20 cellular contexts compared by ENCODE assay signal in the genomic region with DNA sequence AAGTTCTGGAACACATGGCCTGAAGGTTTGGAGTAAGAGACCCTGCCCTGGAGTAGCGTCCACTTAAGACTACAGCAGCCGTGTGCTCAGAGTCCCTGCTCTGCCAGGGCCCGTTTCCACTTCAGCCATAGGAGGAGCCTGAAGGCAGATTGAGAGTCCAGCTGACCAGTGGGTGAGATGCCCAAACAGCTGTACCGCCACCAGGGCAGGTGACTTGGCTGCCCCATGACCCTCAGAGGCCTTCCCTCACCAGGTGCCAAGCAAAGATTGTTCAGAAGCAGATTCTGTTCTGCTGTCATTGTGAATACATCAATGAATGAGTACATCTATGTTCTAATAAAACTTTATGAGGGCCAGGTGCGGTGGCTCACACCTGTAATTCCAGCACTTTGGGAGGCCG.
DNase-seq lines count a peak whose midpoint lies in the region; ATAC-seq and TF ChIP-seq lines count a peak whose summit lies in the region.
"Had no signal": no experiment of that assay in that cellular context is flagged by ENCODE, and none has a peak within 500 bp of the region (broad histone marks: within the 10 kb centered on the region; RNA-seq: fewer than 3 reads in every experiment).

No MANE protein-coding gene starts in this region.

- in situ Hi-C loops in mammary epithelial cell (cut with MboI; ENCODE audit: low sequenced_read_pairs in 2 of 2), result no loop called here

- POLR2A ChIA-PET in MCF 10A (lab: Yijun Ruan, JAX), result interaction anchor here (3.5 kb wide), 1 partner anchor 11 kb away, joined by 16 read pairs; no protein-coding TSS in a partner anchor

- no peak for DNase-seq in MCF 10A (ENCODE audit: unreplicated experiment)
- DNase-seq in mammary epithelial cell, result no peak
- no peak for DNase-seq in hepatocyte (ENCODE audit: low spot score)
- no peak for DNase-seq in uterus
- DNase-seq in dorsolateral prefrontal cortex, result no peak
- no peak for DNase-seq in stimulated activated naive CD8-positive, alpha-beta T cell treated with anti-CD3 and anti-CD28 coated beads, Interleukin-15, Interleukin-2, amounts not matched to agents 100 U/mL and 50 U/mL, for 24 hours
- DNase-seq in activated naive CD4-positive, alpha-beta T cell treated with anti-CD3 and anti-CD28 coated beads, Interleukin-2, amount 50 U/mL, for 16 hours, result no peak
- DNase-seq: 8988T; activated CD4-positive, alpha-beta memory T cell treated with anti-CD3 and anti-CD28 coated beads for 36 hours; activated naive CD4-positive, alpha-beta T cell treated with anti-CD3 and anti-CD28 coated beads for 36 hours; activated T-cell treated with anti-CD3 and anti-CD28 coated beads, Interleukin-2, amount 50 U/mL, for 1 hour; cortex of kidney; MV-4-11; NCI-H187; stimulated activated naive CD4-positive, alpha-beta T cell treated with Interleukin-2 at 50 U/mL for 16 hours; T-helper 1 cell had no signal

- H4K20me1 ChIP-seq in mammary epithelial cell (ENCODE audit: insufficient read depth, low read length) (no peaks in the 10 kb centered on the region), hepatocyte (ENCODE audit: insufficient read depth, poor library complexity, severe bottlenecking) (peaks cover 4% of the 10 kb centered on the region)

- H3K4me1 Mint-ChIP-seq in MCF 10A (ENCODE audit: insufficient read depth, unreplicated experiment), result peaks cover 48% of the 10 kb centered on the region

- H3K4me2 ChIP-seq in mammary epithelial cell (ENCODE audit: insufficient read depth, low read depth, low read length) (no peak overlapping the region), hepatocyte (no peak overlapping the region)

- H3K27me3 Mint-ChIP-seq in MCF 10A (ENCODE audit: insufficient read depth, unreplicated experiment), result no peaks in the 10 kb centered on the region
- H3K27me3 Mint-ChIP-seq: IgD-negative memory B cell had no signal

- no peak for ATAC-seq in stimulated activated naive CD8-positive, alpha-beta T cell treated with anti-CD3 and anti-CD28 coated beads, Interleukin-15, Interleukin-2, amounts not matched to agents 100 U/mL and 50 U/mL, for 24 hours

- no peaks in the 10 kb centered on the region for H3K36me3 ChIP-seq in mammary epithelial cell (ENCODE audit: insufficient read depth, low read length)
- H3K36me3 ChIP-seq in hepatocyte (replicated peaks; ENCODE audit: insufficient read depth, low read depth), result no peaks in the 10 kb centered on the region
- no peaks in the 10 kb centered on the region for H3K36me3 ChIP-seq in rectal smooth muscle tissue (ENCODE audit: control insufficient read depth, insufficient read depth, low read length)
- no peaks in the 10 kb centered on the region for H3K36me3 ChIP-seq in uterus

- H3K79me2 ChIP-seq in mammary epithelial cell (ENCODE audit: insufficient read depth, low read length) (no peaks in the 10 kb centered on the region), hepatocyte (peaks cover 82% of the 10 kb centered on the region)

- dilution Hi-C loops in mammary epithelial cell (cut with HindIII; ENCODE audit: low sequenced_read_pairs), result no loop called here

- no peak overlapping the region for H3K9ac ChIP-seq in mammary epithelial cell (ENCODE audit: insufficient read depth, low read length)
- H3K9ac ChIP-seq in rectal smooth muscle tissue (ENCODE audit: low read length), result no peak overlapping the region
- H3K9ac ChIP-seq: BLaER1 treated with 17β-estradiol and CSF1 and Interleukin-3, amounts not matched to agents 10 nM and 100 nM had no signal

- H3K9me3 ChIP-seq in mammary epithelial cell (replicated peaks; ENCODE audit: insufficient read depth, low read length), result no peaks in the 10 kb centered on the region
- H3K9me3 ChIP-seq in hepatocyte (ENCODE audit: low read depth), result no peaks in the 10 kb centered on the region
- H3K9me3 ChIP-seq in uterus, result no peaks in the 10 kb centered on the region
- H3K9me3 ChIP-seq: BLaER1 treated with 17β-estradiol and CSF1 and Interleukin-3, amounts not matched to agents 10 nM and 100 nM had no signal

- WGBS in mammary epithelial cell (ENCODE audit: low coverage, missing lambda C conversion rate), result 94% methylated on average over 6 of the region's 6 CpGs
- WGBS in hepatocyte (ENCODE audit: low lambda C conversion rate, missing lambda C conversion rate), result 92% methylated on average over 6 of the region's 6 CpGs

- no peaks in the 10 kb centered on the region for H3K27me3 ChIP-seq in mammary epithelial cell (ENCODE audit: insufficient read depth, low read length)
- H3K27me3 ChIP-seq in hepatocyte, result no peaks in the 10 kb centered on the region
- H3K27me3 ChIP-seq in rectal smooth muscle tissue (ENCODE audit: control insufficient read depth, insufficient read depth, low read length), result no peaks in the 10 kb centered on the region
- H3K27me3 ChIP-seq in uterus, result no peaks in the 10 kb centered on the region
- H3K27me3 ChIP-seq in dorsolateral prefrontal cortex, result no peaks in the 10 kb centered on the region
- H3K27me3 ChIP-seq: BLaER1 treated with 17β-estradiol and CSF1 and Interleukin-3, amounts not matched to agents 10 nM and 100 nM had no signal

- H3K27ac Mint-ChIP-seq in MCF 10A (ENCODE audit: low read depth, unreplicated experiment), result peak overlapping the region; percentile 92
- H3K27ac Mint-ChIP-seq: activated CD4-positive, alpha-beta memory T cell treated with anti-CD3 and anti-CD28 coated beads for 36 hours; activated naive CD4-positive, alpha-beta T cell treated with anti-CD3 and anti-CD28 coated beads for 36 hours; IgD-negative memory B cell had no signal

- H3K27ac ChIP-seq in mammary epithelial cell (ENCODE audit: insufficient read depth, low read depth, low read length) (no peak overlapping the region), hepatocyte (peak overlapping the region; percentile 69), rectal smooth muscle tissue (ENCODE audit: low read depth, low read length) (peak overlapping the region; percentile 64), uterus (peak overlapping the region; percentile 75 to 80), dorsolateral prefrontal cortex (no peak overlapping the region)

- no peak overlapping the region for H2AFZ ChIP-seq in mammary epithelial cell (ENCODE audit: low read depth, low read length)
- no peak overlapping the region for H2AFZ ChIP-seq in hepatocyte

- no peaks in the 10 kb centered on the region for H3K9me2 ChIP-seq in hepatocyte (replicated peaks; ENCODE audit: insufficient read depth)

- H3K4me1 ChIP-seq in mammary epithelial cell (ENCODE audit: insufficient read depth, low read length) (peaks cover 11% of the 10 kb centered on the region), hepatocyte (ENCODE audit: insufficient read depth) (peaks cover 4% of the 10 kb centered on the region), rectal smooth muscle tissue (ENCODE audit: control insufficient read depth, insufficient read depth, low read length) (peaks cover 45% of the 10 kb centered on the region), uterus (peaks cover 7 to 36% of the 10 kb centered on the region in 2 donors)

- BruUV-seq in MCF 10A (replicated peaks; lab: Mats Ljungman, UMichigan) (no TSS peak), mammary epithelial cell (replicated peaks; lab: Mats Ljungman, UMichigan) (no TSS peak)

- no peaks in the 10 kb centered on the region for H3K36me3 Mint-ChIP-seq in MCF 10A (ENCODE audit: insufficient read depth, unreplicated experiment)
- H3K36me3 Mint-ChIP-seq: activated CD4-positive, alpha-beta memory T cell treated with anti-CD3 and anti-CD28 coated beads for 36 hours; IgD-negative memory B cell had no signal

- CTCF ChIA-PET in MCF 10A (lab: Yijun Ruan, JAX) (interaction anchor here (0.6 to 1.3 kb wide), 2 partner anchors 20 to 220 kb away, joined by 3 to 5 read pairs; no protein-coding TSS in a partner anchor), mammary epithelial cell (lab: Charles Lee; ENCODE audit: low non-redundant PET) (no interaction called here)

- no peak overlapping the region for H3K4me3 ChIP-seq in mammary epithelial cell (replicated peaks in 1 of 3; ENCODE audit: insufficient read depth in 1 of 3, low read depth in 2 of 3, low read length in 3 of 3)
- no peak overlapping the region for H3K4me3 ChIP-seq in hepatocyte
- H3K4me3 ChIP-seq in rectal smooth muscle tissue (ENCODE audit: low read length), result no peak overlapping the region
- H3K4me3 ChIP-seq in uterus, result no peak overlapping the region
- H3K4me3 ChIP-seq in dorsolateral prefrontal cortex, result no peak overlapping the region
- H3K4me3 ChIP-seq: BLaER1 treated with 17β-estradiol and CSF1 and Interleukin-3, amounts not matched to agents 10 nM and 100 nM had no signal

- intact Hi-C loops in MCF 10A (cut with micrococcal nuclease), result no loop called here
- intact Hi-C loops in mammary epithelial cell (cut with micrococcal nuclease), result no loop called here
- intact Hi-C loops in uterus (cut with DNase I; ENCODE audit: low total_unique reads), result no loop called here
- intact Hi-C loops in dorsolateral prefrontal cortex (cut with DNase I), result no loop called here

- no peak for TF ChIP-seq CTCF in MCF 10A (IDR thresholded peaks at IDR 0.05; ENCODE audit: unreplicated experiment)
- TF ChIP-seq CTCF in mammary epithelial cell (conservative IDR thresholded peaks at IDR 0.05 in 1 of 2, IDR thresholded peaks at IDR 0.05 in 1 of 2; ENCODE audit: extremely low read depth in 1 of 2, insufficient read depth in 1 of 2, low read depth in 1 of 2, low read length in 2 of 2), result no peak
- no peak for TF ChIP-seq CTCF in hepatocyte (IDR thresholded peaks at IDR 0.05; ENCODE audit: poor library complexity)
- no peak for TF ChIP-seq CTCF in uterus (IDR thresholded peaks at IDR 0.05)
- no peak for TF ChIP-seq CTCF in dorsolateral prefrontal cortex (IDR thresholded peaks at IDR 0.05 in 54 of 56, conservative IDR thresholded peaks at IDR 0.05 in 2 of 56; ENCODE audit: low read depth in 1 of 56, partially characterized antibody in 56 of 56)

- no peaks in the 10 kb centered on the region for H3K9me3 Mint-ChIP-seq in MCF 10A (ENCODE audit: unreplicated experiment)
- H3K9me3 Mint-ChIP-seq: activated CD4-positive, alpha-beta memory T cell treated with anti-CD3 and anti-CD28 coated beads for 36 hours; activated naive CD4-positive, alpha-beta T cell treated with anti-CD3 and anti-CD28 coated beads for 36 hours; IgD-negative memory B cell; nephron had no signal

- no peak overlapping the region for H3K4me3 Mint-ChIP-seq in MCF 10A (ENCODE audit: unreplicated experiment)
- H3K4me3 Mint-ChIP-seq: activated CD4-positive, alpha-beta memory T cell treated with anti-CD3 and anti-CD28 coated beads for 36 hours; activated naive CD4-positive, alpha-beta T cell treated with anti-CD3 and anti-CD28 coated beads for 36 hours; IgD-negative memory B cell; nephron had no signal

- TF ChIP-seq POLR2A in uterus (IDR thresholded peaks at IDR 0.05), result no peak

Comparison
In these comparisons a context has a peak if more than half of its experiments do, and no peak if none do; other contexts are left out.
1. H3K27ac ChIP-seq: peak in hepatocyte (single experiment), rectal smooth muscle tissue (single experiment) and uterus (2 of 2); none in mammary epithelial cell (single experiment) and dorsolateral prefrontal cortex (0 of 59).